ENCODE assay signal across 15 cellular contexts in the genomic region with DNA sequence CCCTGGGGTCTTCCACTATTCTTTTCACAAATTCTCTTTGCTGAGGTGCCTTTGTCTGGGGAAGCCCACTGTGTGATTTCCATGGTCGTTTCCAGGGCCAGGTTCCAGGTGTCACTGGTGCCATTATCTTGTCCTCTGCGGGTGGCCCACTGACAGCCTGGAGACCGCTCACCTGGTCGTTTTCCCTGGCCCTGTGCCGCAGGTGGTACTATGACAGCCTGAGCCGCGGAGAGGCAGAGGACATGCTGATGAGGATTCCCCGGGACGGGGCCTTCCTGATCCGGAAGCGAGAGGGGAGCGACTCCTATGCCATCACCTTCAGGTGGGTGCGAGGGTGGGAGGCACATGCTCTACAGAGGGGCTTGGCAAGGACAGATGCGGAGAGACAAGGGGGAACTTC.
DNase-seq lines count a peak whose midpoint lies in the region; ATAC-seq lines count a peak whose summit lies in the region.
"Had no signal": no experiment of that assay in that cellular context is flagged by ENCODE, and none has a peak within 500 bp of the region (broad histone marks: within the 10 kb centered on the region; RNA-seq: fewer than 3 reads in every experiment).

No MANE protein-coding gene starts in this region.

- no peaks in the 10 kb centered on the region for H3K9me3 Mint-ChIP-seq in stimulated activated naive B cell treated with anti-CD40 and anti-IgM and Interleukin-4, amounts not matched to agents 10 μg/mL and 1 μg/mL and 100 μg/mL, for 72 hours
- H3K9me3 Mint-ChIP-seq: CD8-positive, alpha-beta T cell had no signal

- DNase-seq in activated effector memory CD4-positive, alpha-beta T cell treated with anti-CD3 and anti-CD28 coated beads, Interleukin-2, amount 50 U/mL, for 16 hours = peak; percentile 52
- DNase-seq in activated effector memory CD4-positive, alpha-beta T cell treated with Interleukin-2 at 50 U/mL for 16 hours = no peak
- DNase-seq in NCI-H146 treated with DMSO at 0.1 percent for 48 hours (lab: John Stamatoyannopoulos, UW; ENCODE audit: unreplicated experiment) (peak; percentile 72), COR-L47 (lab: John Stamatoyannopoulos, UW) (no peak), SKM-1 treated with dmso at 0.1 percent for 144 hours (lab: John Stamatoyannopoulos, UW; ENCODE audit: unreplicated experiment) (no peak)
- DNase-seq in stimulated activated naive B cell treated with anti-CD40 and anti-IgM and Interleukin-4, amounts not matched to agents 10 μg/mL and 1 μg/mL and 100 μg/mL, for 72 hours = no peak
- DNase-seq: CD8-positive, alpha-beta T cell; DMS 273 treated with DMSO at 0.1 percent for 48 hours; DMS53; DND-41; EL; GM23248; HFFc6 had no signal

- peaks cover 58 to 70% of the 10 kb centered on the region in 2 donors for H3K36me3 Mint-ChIP-seq in stimulated activated naive B cell treated with anti-CD40 and anti-IgM and Interleukin-4, amounts not matched to agents 10 μg/mL and 1 μg/mL and 100 μg/mL, for 72 hours
- H3K36me3 Mint-ChIP-seq: CD8-positive, alpha-beta T cell had no signal

- peaks cover 11 to 13% of the 10 kb centered on the region in 2 donors for H3K4me1 Mint-ChIP-seq in stimulated activated naive B cell treated with anti-CD40 and anti-IgM and Interleukin-4, amounts not matched to agents 10 μg/mL and 1 μg/mL and 100 μg/mL, for 72 hours

- H3K4me3 Mint-ChIP-seq in stimulated activated naive B cell treated with anti-CD40 and anti-IgM and Interleukin-4, amounts not matched to agents 10 μg/mL and 1 μg/mL and 100 μg/mL, for 72 hours = no peak overlapping the region
- H3K4me3 Mint-ChIP-seq: B cell; CD8-positive, alpha-beta T cell; HFFc6 had no signal

- no peaks in the 10 kb centered on the region for H3K27me3 Mint-ChIP-seq in stimulated activated naive B cell treated with anti-CD40 and anti-IgM and Interleukin-4, amounts not matched to agents 10 μg/mL and 1 μg/mL and 100 μg/mL, for 72 hours
- H3K27me3 Mint-ChIP-seq: B cell had no signal

- no peak for ATAC-seq in stimulated activated naive B cell treated with anti-CD40 and anti-IgM and Interleukin-4, amounts not matched to agents 10 μg/mL and 1 μg/mL and 100 μg/mL, for 72 hours (replicated peaks)
- ATAC-seq: CD8-positive, alpha-beta T cell; HCT116 had no signal

- peak overlapping the region; percentile 25 for H3K27ac Mint-ChIP-seq in stimulated activated naive B cell treated with anti-CD40 and anti-IgM and Interleukin-4, amounts not matched to agents 10 μg/mL and 1 μg/mL and 100 μg/mL, for 72 hours
- H3K27ac Mint-ChIP-seq: B cell; CD8-positive, alpha-beta T cell; HFFc6 had no signal

Comparison
In these comparisons a context has a peak if more than half of its experiments do, and no peak if none do; other contexts are left out.
1. DNase-seq: peak in activated effector memory CD4-positive, alpha-beta T cell treated with anti-CD3 and anti-CD28 coated beads, Interleukin-2, amount 50 U/mL, for 16 hours (single experiment) and NCI-H146 treated with DMSO at 0.1 percent for 48 hours (single experiment); none in activated effector memory CD4-positive, alpha-beta T cell treated with Interleukin-2 at 50 U/mL for 16 hours (single experiment), stimulated activated naive B cell treated with anti-CD40 and anti-IgM and Interleukin-4, amounts not matched to agents 10 μg/mL and 1 μg/mL and 100 μg/mL, for 72 hours (single experiment), COR-L47 (single experiment) and SKM-1 treated with dmso at 0.1 percent for 144 hours (single experiment).